ENCODE assay signal across 1 cellular context in the genomic region with DNA sequence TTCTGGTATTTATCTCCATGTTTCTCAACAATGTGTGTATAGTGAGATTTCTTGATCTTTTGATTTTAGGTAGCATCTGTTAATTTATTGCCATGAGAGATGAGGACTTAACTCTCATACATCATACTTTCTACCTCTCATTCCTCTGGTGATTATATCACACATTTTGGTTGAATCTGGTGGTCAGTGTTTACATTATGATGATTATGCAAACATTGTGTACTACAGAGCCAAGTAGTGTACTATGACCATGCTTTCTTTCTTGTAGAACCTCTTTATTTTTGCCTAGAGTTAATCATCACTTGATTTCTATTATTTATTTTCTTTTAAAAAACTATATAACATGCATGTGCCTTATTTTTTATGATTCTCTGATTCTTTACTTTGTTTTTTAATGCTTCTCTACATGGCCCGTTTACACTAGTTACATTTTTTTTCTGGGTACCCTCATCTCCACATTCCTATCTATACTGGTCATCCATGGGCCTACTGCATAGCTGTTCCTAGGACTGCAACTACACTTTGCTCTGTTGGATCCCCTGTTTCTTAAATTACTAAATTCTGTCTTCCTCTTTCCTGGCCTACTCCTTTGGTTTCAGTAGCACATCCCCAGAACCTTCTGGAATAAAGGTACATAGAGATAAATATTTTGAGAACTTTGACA.
TF ChIP-seq lines count a peak whose summit lies in the region.

No MANE protein-coding gene starts in this region.

TF ChIP-seq in A549, 52 proteins besides CTCF, POLR2A, EP300 and RAD21 (continued from another document):
- TF ChIP-seq MAFK (IDR thresholded peaks at IDR 0.05; ENCODE audit: partially characterized antibody) (peak; percentile 39), HOXA7 (CRISPR knock-in tag; IDR thresholded peaks at IDR 0.05) (0 out of 2 replicates have a peak, but pooled peaks have one; percentile 35), NPAS2 (CRISPR knock-in tag; IDR thresholded peaks at IDR 0.05; ENCODE audit: borderline replicate concordance) (no peak), HEYL (CRISPR knock-in tag; IDR thresholded peaks at IDR 0.05) (no peak), MYC (IDR thresholded peaks at IDR 0.05; ENCODE audit: borderline replicate concordance, low read length) (no peak), USF2 (IDR thresholded peaks at IDR 0.05) (no peak), RNF2 (IDR thresholded peaks at IDR 0.05; ENCODE audit: borderline replicate concordance, low read depth) (no peak), NR3C1 (IDR thresholded peaks at IDR 0.05) (no peak), RFX5 (IDR thresholded peaks at IDR 0.05) (no peak), CHD4 (IDR thresholded peaks at IDR 0.05; ENCODE audit: borderline replicate concordance) (no peak), ZFP36 (IDR thresholded peaks at IDR 0.05; ENCODE audit: borderline replicate concordance, partially characterized antibody) (no peak), E2F6 (IDR thresholded peaks at IDR 0.05; ENCODE audit: borderline replicate concordance, low read depth) (no peak), GATA3 (IDR thresholded peaks at IDR 0.05; ENCODE audit: borderline replicate concordance) (peak; percentile 50; the same call in 1 of the 2 replicates), SMC3 (IDR thresholded peaks at IDR 0.05) (no peak), CHD2 (IDR thresholded peaks at IDR 0.05; ENCODE audit: low read length, partially characterized antibody) (no peak), FOSL2 (IDR thresholded peaks at IDR 0.05) (no peak), FOSL2 (CRISPR knock-in tag; IDR thresholded peaks at IDR 0.05) (peak; percentile 53; the same call in 1 of the 2 replicates), TP53 (CRISPR knock-in tag; IDR thresholded peaks at IDR 0.05) (no peak), MAZ (IDR thresholded peaks at IDR 0.05; ENCODE audit: borderline replicate concordance, low read depth, low read length) (no peak)
- TF ChIP-seq, protein P1, sequence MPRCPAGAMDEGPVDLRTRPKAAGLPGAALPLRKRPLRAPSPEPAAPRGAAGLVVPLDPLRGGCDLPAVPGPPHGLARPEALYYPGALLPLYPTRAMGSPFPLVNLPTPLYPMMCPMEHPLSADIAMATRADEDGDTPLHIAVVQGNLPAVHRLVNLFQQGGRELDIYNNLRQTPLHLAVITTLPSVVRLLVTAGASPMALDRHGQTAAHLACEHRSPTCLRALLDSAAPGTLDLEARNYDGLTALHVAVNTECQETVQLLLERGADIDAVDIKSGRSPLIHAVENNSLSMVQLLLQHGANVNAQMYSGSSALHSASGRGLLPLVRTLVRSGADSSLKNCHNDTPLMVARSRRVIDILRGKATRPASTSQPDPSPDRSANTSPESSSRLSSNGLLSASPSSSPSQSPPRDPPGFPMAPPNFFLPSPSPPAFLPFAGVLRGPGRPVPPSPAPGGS (IDR thresholded peaks at IDR 0.05) = no peak
TF ChIP-seq in A549: peak in this region for 5.
